Comparison of ENCODE assay signal across 7 cellular contexts in the genomic region with DNA sequence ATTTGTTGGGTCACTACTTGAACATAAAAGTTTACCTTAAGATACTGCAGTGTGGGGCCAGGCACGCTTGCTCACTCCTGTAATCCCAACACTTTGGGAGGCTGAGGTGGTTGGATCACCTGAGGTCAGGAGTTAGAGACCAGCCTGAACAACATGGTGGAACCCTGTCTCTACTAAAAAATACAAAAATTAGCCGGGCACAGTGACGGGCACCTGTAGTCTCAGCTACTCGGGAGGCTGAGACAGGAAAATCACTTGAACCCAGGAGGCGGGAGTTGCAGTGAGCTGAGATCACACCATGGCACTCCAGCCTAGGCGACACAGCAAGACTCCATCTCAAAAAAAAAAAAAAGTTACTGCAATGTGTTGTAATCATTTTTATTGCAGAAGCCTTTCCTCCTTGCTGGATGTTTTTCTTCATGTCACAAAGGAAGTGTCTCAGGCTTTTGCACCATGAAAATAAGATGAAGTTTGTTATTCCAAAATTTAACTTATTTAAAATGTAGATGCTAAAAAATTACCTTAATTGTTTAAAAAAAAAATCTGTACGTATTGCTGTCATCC. TPM values are rescaled to one million over a fixed set of nuclear protein-coding genes. Genes with fewer than 3 reads are reported as not detected.
A peak's percentile ranks its signal among the peaks of the same experiment; 100 is the strongest.
DNase-seq lines count a peak whose midpoint lies in the region; ATAC-seq and TF ChIP-seq lines count a peak whose summit lies in the region.
"Not testable (repeated sequence)": the region's sequence is repeated elsewhere in the genome, so short reads cannot be mapped to it uniquely, and the experiment has no call there.

No MANE protein-coding gene starts in this region.

- H3K9ac ChIP-seq in adipocyte (ENCODE audit: low read length), result peak overlapping the region; percentile 52

- not testable (repeated sequence) for H3K9me3 Mint-ChIP-seq in CD14-positive monocyte

- H3K4me3 ChIP-seq in HL-60 (replicated peaks; ENCODE audit: insufficient read depth, low read length); gastrocnemius medialis: not testable (repeated sequence)
- H3K4me3 ChIP-seq in NB4 (ENCODE audit: low read depth, low read length), result peak overlapping the region; percentile 30
- H3K4me3 ChIP-seq in adipocyte (ENCODE audit: low read length), result peak overlapping the region; percentile 24

- H3K4me3 Mint-ChIP-seq in CD14-positive monocyte, result peak overlapping the region; percentile 24 to 76

- H3K9me3 ChIP-seq in adipocyte (ENCODE audit: control insufficient read depth, low read length); gastrocnemius medialis: not testable (repeated sequence)

- H3K36me3 ChIP-seq in adipocyte (ENCODE audit: control insufficient read depth, insufficient read depth, low read length, severe bottlenecking); gastrocnemius medialis: not testable (repeated sequence)

- peaks cover 83% of the 10 kb centered on the region for H3K4me1 Mint-ChIP-seq in CD14-positive monocyte

- peak overlapping the region; percentile 72 to 93 (median 90) for H3K27ac Mint-ChIP-seq in CD14-positive monocyte

- not testable (repeated sequence) for TF ChIP-seq POLR2A in NB4 (IDR thresholded peaks at IDR 0.05; ENCODE audit: extremely low read depth, insufficient read length); erythroblast (IDR thresholded peaks at IDR 0.05; ENCODE audit: low read length); gastrocnemius medialis (IDR thresholded peaks at IDR 0.05)

- TF ChIP-seq CTCF in CD14-positive monocyte (IDR thresholded peaks at IDR 0.05); HL-60 (IDR thresholded peaks at IDR 0.05; ENCODE audit: insufficient read depth, low read length); NB4 (IDR thresholded peaks at IDR 0.05; ENCODE audit: low read depth, low read length); gastrocnemius medialis (IDR thresholded peaks at IDR 0.05 in 4 of 5, conservative IDR thresholded peaks at IDR 0.05 in 1 of 5): not testable (repeated sequence)

- intact Hi-C loops in CD14-positive monocyte (cut with micrococcal nuclease); gastrocnemius medialis (cut with DNase I; ENCODE audit: low total_unique reads): not testable (repeated sequence)

- H3K27me3 Mint-ChIP-seq in CD14-positive monocyte (ENCODE audit: low read depth in 3 of 3), result not testable (repeated sequence)

- H3K36me3 Mint-ChIP-seq in CD14-positive monocyte, result not testable (repeated sequence)

- peaks cover 72% of the 10 kb centered on the region for H3K4me1 ChIP-seq in adipocyte (ENCODE audit: control insufficient read depth, insufficient read depth, low read length)
- H3K4me1 ChIP-seq in gastrocnemius medialis, result peaks cover 41 to 74% of the 10 kb centered on the region in 2 donors

- ATAC-seq in gastrocnemius medialis, result not testable (repeated sequence)

- DNase-seq in CD14-positive monocyte (ENCODE audit: low spot score); adipocyte (ENCODE audit: low read depth); gastrocnemius medialis: not testable (repeated sequence)
- DNase-seq in HL-60 (ENCODE audit: low read depth in 1 of 2, low spot score in 1 of 2), result peak in 1 of 2 experiments; percentile 45
- DNase-seq in NB4 (ENCODE audit: low read depth), result peak; percentile 79
- DNase-seq in SIG-M5 treated with dmso at 0.1 percent for 504 hours (lab: John Stamatoyannopoulos, UW; ENCODE audit: unreplicated experiment), result peak; percentile 68
- peak; percentile 34 to 75 for DNase-seq in erythroblast (lab: John Stamatoyannopoulos, UW)

- in situ Hi-C loops in gastrocnemius medialis (cut with MboI; ENCODE audit: low sequenced_read_pairs in 4 of 4), result not testable (repeated sequence)

- H3K27ac ChIP-seq in HL-60 (replicated peaks) (peak overlapping the region; percentile 36), gastrocnemius medialis (peak overlapping the region; percentile 6 to 55 (median 32))

- not testable (repeated sequence) for H3K27me3 ChIP-seq in HL-60 (ENCODE audit: insufficient read depth, poor library complexity, severe bottlenecking); adipocyte (replicated peaks; ENCODE audit: control insufficient read depth, insufficient read depth, low read length); gastrocnemius medialis

RNA-seq across cellular contexts. Expression of a gene that starts 3.9 kb away (rescaled TPM):
- polyA plus RNA-seq in CD14-positive monocyte, result 100 to 1,000 TPM; 232 to 341 TPM
- total RNA-seq in gastrocnemius medialis, result 100 to 1,000 TPM in 1 of 4 donors, 10 to 100 TPM in 3; 45.5 to 112 (median 86.0) TPM

RNA-seq across cellular contexts. Expression of a gene that starts 14.1 kb away (rescaled TPM):
- 10 to 100 TPM; 22.7 to 25.5 TPM for polyA plus RNA-seq in CD14-positive monocyte
- 10 to 100 TPM; 10.2 to 16.5 (median 12.4) TPM for total RNA-seq in gastrocnemius medialis
